Comparison of ENCODE assay signal across 20 cellular contexts in genomic region chr3:177731644-177732268, GRCh38.
DNase-seq lines count a peak whose midpoint lies in the region; ATAC-seq and TF ChIP-seq lines count a peak whose summit lies in the region.
"Had no signal": no experiment of that assay in that cellular context is flagged by ENCODE, and none has a peak within 500 bp of the region (broad histone marks: within the 10 kb centered on the region; RNA-seq: fewer than 3 reads in every experiment).

No MANE protein-coding gene starts in this region.

- no peaks in the 10 kb centered on the region for H3K4me1 Mint-ChIP-seq in effector memory CD8-positive, alpha-beta T cell (ENCODE audit: low read depth in 2 of 2)

- no peaks in the 10 kb centered on the region for H3K9me2 ChIP-seq in PC-3 (replicated peaks; ENCODE audit: low read length)

- peaks cover 9% of the 10 kb centered on the region for H3K4me1 ChIP-seq in PC-3 (ENCODE audit: insufficient read depth, low read length)

- peak; percentile 85 for DNase-seq in EH (ENCODE audit: low read depth)
- DNase-seq in PC-3: peak; percentile 74
- DNase-seq in epithelial cell of esophagus (ENCODE audit: low read depth): peak; percentile 52
- DNase-seq in omental fat pad (ENCODE audit: low spot score): no peak
- no peak for DNase-seq in NCI-H2196 (lab: John Stamatoyannopoulos, UW; ENCODE audit: unreplicated experiment)
- no peak for DNase-seq in C1 segment of cervical spinal cord (lab: John Stamatoyannopoulos, UW)
- DNase-seq in effector memory CD8-positive, alpha-beta T cell: no peak
- DNase-seq: activated CD4-positive, alpha-beta T cell treated with anti-CD3 and anti-CD28 coated beads for 48 hours; activated T-cell treated with anti-CD3 and anti-CD28 coated beads, Interleukin-2, amount 50 U/mL, for 1 hour; amygdala; gastrocnemius medialis; mesendoderm; NCI-H446 treated with DMSO at 0.1 percent for 48 hours; SIG-M5; spleen; stimulated activated naive CD8-positive, alpha-beta T cell treated with anti-CD3 and anti-CD28 coated beads, Interleukin-15, amount 100 ng/mL, for 72 hours; T-helper 9 cell; uterus had no signal

- POLR2A ChIA-PET in PC-3 (lab: Charles Lee; ENCODE audit: unreplicated experiment): no interaction called here

- H3K4me3 ChIP-seq in PC-3 (ENCODE audit: low read length) (no peak overlapping the region), epithelial cell of esophagus (ENCODE audit: low read length) (no peak overlapping the region)
- H3K4me3 ChIP-seq: gastrocnemius medialis, spleen, uterus had no signal

- no peaks in the 10 kb centered on the region for H3K79me2 ChIP-seq in PC-3 (ENCODE audit: low read length)

- no peak overlapping the region for H3K27ac Mint-ChIP-seq in effector memory CD8-positive, alpha-beta T cell
- H3K27ac Mint-ChIP-seq: stimulated activated naive CD8-positive, alpha-beta T cell treated with anti-CD3 and anti-CD28 coated beads, Interleukin-15, amount 100 ng/mL, for 72 hours had no signal

- TF ChIP-seq CTCF in PC-3 (conservative IDR thresholded peaks at IDR 0.05; ENCODE audit: low read depth, low read length) (no peak), epithelial cell of esophagus (IDR thresholded peaks at IDR 0.05; ENCODE audit: insufficient read depth, low read depth, low read length, missing control alignments) (no peak), omental fat pad (IDR thresholded peaks at IDR 0.05) (no peak)

- 0 out of 2 replicates have a peak overlapping the region, but pooled peaks have one; percentile 5 for H3K4me2 ChIP-seq in PC-3 (ENCODE audit: low read length)

- H3K27me3 ChIP-seq in PC-3 (ENCODE audit: low read length): no peaks in the 10 kb centered on the region
- H3K27me3 ChIP-seq: gastrocnemius medialis, spleen, uterus had no signal

- no peak overlapping the region for H3K27ac ChIP-seq in PC-3 (ENCODE audit: low read length)
- H3K27ac ChIP-seq: C4-2B, gastrocnemius medialis, spleen, uterus had no signal

- no peaks in the 10 kb centered on the region for H3K27me3 Mint-ChIP-seq in effector memory CD8-positive, alpha-beta T cell
- H3K27me3 Mint-ChIP-seq: stimulated activated naive CD8-positive, alpha-beta T cell treated with anti-CD3 and anti-CD28 coated beads, Interleukin-15, amount 100 ng/mL, for 72 hours had no signal

- peaks cover 0 to 2% of the 10 kb centered on the region in 2 donors for H3K9me3 Mint-ChIP-seq in effector memory CD8-positive, alpha-beta T cell

- CTCF ChIA-PET in PC-3 (lab: Charles Lee): interaction anchor here (0.5 to 0.6 kb wide), 2 partner anchors 39 to 1560 kb away, joined by 4 to 5 read pairs; no protein-coding TSS in a partner anchor

- no TSS peak for BruUV-seq in PC-3 (replicated peaks; lab: Mats Ljungman, UMichigan)

- intact Hi-C loops in PC-3 (cut with micrococcal nuclease): no loop called here

- no peak overlapping the region for H3K9ac ChIP-seq in PC-3 (ENCODE audit: low read length)

- H3K36me3 Mint-ChIP-seq in effector memory CD8-positive, alpha-beta T cell (ENCODE audit: insufficient read depth): no peaks in the 10 kb centered on the region

- H3K9me3 ChIP-seq in PC-3 (ENCODE audit: low read length): no peaks in the 10 kb centered on the region
- H3K9me3 ChIP-seq: gastrocnemius medialis, spleen, uterus had no signal

- ATAC-seq in PC-3 (peak; percentile 61), omental fat pad (ENCODE audit: low FRiP score) (peak; percentile 72), GM21390 (IDR thresholded peaks at IDR 0.05; ENCODE audit: unreplicated experiment) (no peak)
- no peak for ATAC-seq in effector memory CD8-positive, alpha-beta T cell (replicated peaks)
- ATAC-seq: gastrocnemius medialis; stimulated activated naive CD8-positive, alpha-beta T cell treated with anti-CD3 and anti-CD28 coated beads, Interleukin-15, amount 100 ng/mL, for 72 hours had no signal

- H3K36me3 ChIP-seq in PC-3 (ENCODE audit: low read depth, low read length): no peaks in the 10 kb centered on the region
- H3K36me3 ChIP-seq: gastrocnemius medialis, spleen, uterus had no signal

- no peaks in the 10 kb centered on the region for H4K20me1 ChIP-seq in PC-3 (ENCODE audit: low read length)

- no peaks in the 10 kb centered on the region for H3F3A ChIP-seq in PC-3 (ENCODE audit: low read length, unreplicated experiment)

- no peak overlapping the region for H2AFZ ChIP-seq in PC-3 (ENCODE audit: low read length)

- H3K4me3 Mint-ChIP-seq in effector memory CD8-positive, alpha-beta T cell: no peak overlapping the region
- H3K4me3 Mint-ChIP-seq: stimulated activated naive CD8-positive, alpha-beta T cell treated with anti-CD3 and anti-CD28 coated beads, Interleukin-15, amount 100 ng/mL, for 72 hours had no signal

Comparison
In these comparisons a context has a peak if more than half of its experiments do, and no peak if none do; other contexts are left out.
1. DNase-seq: peak in EH (single experiment), PC-3 (single experiment) and epithelial cell of esophagus (single experiment); none in omental fat pad (single experiment), NCI-H2196 (single experiment), C1 segment of cervical spinal cord (0 of 14) and effector memory CD8-positive, alpha-beta T cell (0 of 3).
2. ATAC-seq: peak in PC-3 (single experiment) and omental fat pad (single experiment); none in GM21390 (single experiment) and effector memory CD8-positive, alpha-beta T cell (single experiment).